Comparison of ENCODE assay signal across 10 cellular contexts in genomic region chr11:114172055-114172861, GRCh38.
DNase-seq lines count a peak whose midpoint lies in the region; ATAC-seq and TF ChIP-seq lines count a peak whose summit lies in the region.
"Had no signal": no experiment of that assay in that cellular context is flagged by ENCODE, and none has a peak within 500 bp of the region (broad histone marks: within the 10 kb centered on the region; RNA-seq: fewer than 3 reads in every experiment).

No MANE protein-coding gene starts in this region.

- TF ChIP-seq POLR2A in adrenal gland (IDR thresholded peaks at IDR 0.05) (peak in 1 of 2 donors; percentile 1), upper lobe of left lung (IDR thresholded peaks at IDR 0.05) (no peak)

- peak overlapping the region in 1 of 4 donors; percentile 6 for H3K4me3 ChIP-seq in adrenal gland
- H3K4me3 ChIP-seq in upper lobe of left lung, result no peak overlapping the region
- H3K4me3 ChIP-seq: GM23338 had no signal

- peak; percentile 34 to 40 for ATAC-seq in naive B cell (ENCODE audit: low read depth in 2 of 2)
- no peak for ATAC-seq in upper lobe of left lung (ENCODE audit: low FRiP score in 2 of 2)
- no peak for ATAC-seq in HG03469 (IDR thresholded peaks at IDR 0.05; ENCODE audit: unreplicated experiment)
- ATAC-seq: GM23338 had no signal

- peaks cover 80% of the 10 kb centered on the region for H3K4me1 Mint-ChIP-seq in activated naive CD4-positive, alpha-beta T cell treated with anti-CD3 and anti-CD28 coated beads for 36 hours (ENCODE audit: low read depth)
- H3K4me1 Mint-ChIP-seq in naive B cell, result peaks cover 69 to 96% (median 93%) of the 10 kb centered on the region in 3 donors

- peak overlapping the region; percentile 10 for H3K4me3 Mint-ChIP-seq in activated naive CD4-positive, alpha-beta T cell treated with anti-CD3 and anti-CD28 coated beads for 36 hours
- H3K4me3 Mint-ChIP-seq in naive B cell, result peak overlapping the region; percentile 4 to 75 (median 65)
- H3K4me3 Mint-ChIP-seq: GM23338 had no signal

- no peak for TF ChIP-seq CTCF in adrenal gland (IDR thresholded peaks at IDR 0.05)
- TF ChIP-seq CTCF in upper lobe of left lung (IDR thresholded peaks at IDR 0.05), result no peak

- no peak for DNase-seq in activated naive CD4-positive, alpha-beta T cell treated with anti-CD3 and anti-CD28 coated beads for 36 hours
- no peak for DNase-seq in activated naive CD4-positive, alpha-beta T cell (lab: John Stamatoyannopoulos, UW)
- peak in 1 of 7 donors; percentile 59 for DNase-seq in adrenal gland
- no peak for DNase-seq in naive B cell
- no peak for DNase-seq in upper lobe of left lung
- DNase-seq in superior temporal gyrus (ENCODE audit: extremely low spot score), result no peak
- no peak for DNase-seq in activated CD4-positive, alpha-beta T cell treated with anti-CD3 and anti-CD28 coated beads, Interleukin-2, amount 50 U/mL, for 1 hour
- DNase-seq: activated CD4-positive, CD25-positive, alpha-beta regulatory T cell had no signal

- peak overlapping the region; percentile 13 for H3K27ac Mint-ChIP-seq in activated naive CD4-positive, alpha-beta T cell treated with anti-CD3 and anti-CD28 coated beads for 36 hours
- peak overlapping the region in 5 of 6 donors; percentile 76 to 93 (median 84) for H3K27ac Mint-ChIP-seq in naive B cell

- H3K27ac ChIP-seq in adrenal gland (peak overlapping the region; percentile 73 to 99 (median 94)), upper lobe of left lung (peak overlapping the region; percentile 95 to 99 (median 96))

- no peaks in the 10 kb centered on the region for H3K36me3 ChIP-seq in adrenal gland (replicated peaks in 1 of 2)
- H3K36me3 ChIP-seq in upper lobe of left lung, result peaks cover 0 to 26% (median 1%) of the 10 kb centered on the region in 4 donors

- no peak for TF ChIP-seq EP300 in upper lobe of left lung (IDR thresholded peaks at IDR 0.05)

- H3K27me3 ChIP-seq in adrenal gland (no peaks in the 10 kb centered on the region), upper lobe of left lung (no peaks in the 10 kb centered on the region)

- H3K9me3 Mint-ChIP-seq in activated naive CD4-positive, alpha-beta T cell treated with anti-CD3 and anti-CD28 coated beads for 36 hours, result no peaks in the 10 kb centered on the region
- H3K9me3 Mint-ChIP-seq in naive B cell, result no peaks in the 10 kb centered on the region
- H3K9me3 Mint-ChIP-seq: GM23338 had no signal

- H3K4me1 ChIP-seq in adrenal gland (replicated peaks in 1 of 2) (peaks cover 97 to 99% of the 10 kb centered on the region in 2 donors), upper lobe of left lung (peaks cover 99 to 100% (median 100%) of the 10 kb centered on the region in 4 donors)

- H3K27me3 Mint-ChIP-seq in activated naive CD4-positive, alpha-beta T cell treated with anti-CD3 and anti-CD28 coated beads for 36 hours (ENCODE audit: low read depth), result no peaks in the 10 kb centered on the region
- H3K27me3 Mint-ChIP-seq in naive B cell, result no peaks in the 10 kb centered on the region

- H3K9me3 ChIP-seq in adrenal gland (replicated peaks in 1 of 3) (no peaks in the 10 kb centered on the region), upper lobe of left lung (no peaks in the 10 kb centered on the region)

- 63 to 72% (median 66%) methylated on average over 13 to 14 of the region's 14 CpGs for WGBS in adrenal gland, 4 donors
- WGBS in upper lobe of left lung, 2 donors, result 62 to 64% methylated on average over 14 of the region's 14 CpGs

- CTCF ChIA-PET in activated naive CD4-positive, alpha-beta T cell treated with anti-CD3 and anti-CD28 coated beads for 36 hours (lab: Charles Lee), result interaction anchor here (0.6 to 1.8 kb wide), 4 partner anchors 9 to 38 kb away, joined by 3 to 8 read pairs (median 3); no protein-coding TSS in a partner anchor

- intact Hi-C loops in activated naive CD4-positive, alpha-beta T cell treated with anti-CD3 and anti-CD28 coated beads for 36 hours (cut with micrococcal nuclease), result loop anchor here (10.0 kb wide), 1 partner anchor 233 kb away; the partner anchor contains the start of genes C11orf71 and RBM7
- intact Hi-C loops in adrenal gland (cut with DNase I), result no loop called here

- no peaks in the 10 kb centered on the region for H3K36me3 Mint-ChIP-seq in activated naive CD4-positive, alpha-beta T cell treated with anti-CD3 and anti-CD28 coated beads for 36 hours (ENCODE audit: low read depth)
- no peaks in the 10 kb centered on the region for H3K36me3 Mint-ChIP-seq in naive B cell

Comparison
In these comparisons a context has a peak if more than half of its experiments do, and no peak if none do; other contexts are left out.
1. ATAC-seq: peak in naive B cell (2 of 2); none in upper lobe of left lung (0 of 2) and HG03469 (single experiment).